1 cellular context compared by ENCODE assay signal in the genomic region with DNA sequence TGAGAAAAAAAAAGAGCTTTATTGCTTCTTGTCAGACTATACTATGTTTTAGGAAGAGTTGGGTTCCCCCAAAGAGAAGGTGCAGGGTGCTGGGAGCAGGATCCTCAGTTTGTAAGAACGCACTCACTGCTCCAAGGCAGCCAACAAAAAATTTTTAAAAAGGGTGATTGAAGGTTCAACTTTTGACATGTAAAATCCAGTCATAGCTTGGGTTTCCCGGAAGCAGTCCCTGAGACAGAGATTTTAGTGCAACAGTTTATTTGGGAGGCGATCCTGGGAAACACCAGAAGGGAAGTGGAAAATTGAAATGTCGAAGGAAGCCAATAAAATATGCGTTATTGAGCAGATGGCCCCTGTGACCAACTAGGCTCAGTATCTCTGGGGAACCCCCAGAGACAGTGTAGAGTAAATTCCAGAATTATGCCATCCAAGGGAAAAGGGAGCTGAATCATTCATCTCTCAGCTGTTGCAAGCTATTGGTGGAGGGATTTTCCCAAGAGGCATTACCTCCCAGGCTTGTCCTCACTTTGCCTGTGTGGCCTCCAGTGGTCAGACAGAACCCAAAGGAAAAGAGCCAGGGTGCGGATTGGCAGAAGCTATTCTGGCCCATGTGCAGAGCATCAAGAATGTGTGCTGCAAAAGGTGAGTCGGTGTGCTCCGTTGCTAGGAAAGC.
TF ChIP-seq lines count a peak whose summit lies in the region.

No MANE protein-coding gene starts in this region.

TF ChIP-seq in HepG2, 621 proteins besides CTCF, POLR2A, EP300 and RAD21 (continued from another document and continues in another):
- TF ChIP-seq HIC2 (CRISPR knock-in tag; IDR thresholded peaks at IDR 0.05; ENCODE audit: low read depth) (0 out of 2 replicates have a peak, but pooled peaks have one; percentile 26), AKAP8 (CRISPR knock-in tag; IDR thresholded peaks at IDR 0.05) (no peak), PBX2 (CRISPR knock-in tag; IDR thresholded peaks at IDR 0.05) (no peak), HDAC2 (CRISPR knock-in tag; IDR thresholded peaks at IDR 0.05) (peak; percentile 68), GTF3A (CRISPR knock-in tag; conservative IDR thresholded peaks at IDR 0.05) (no peak), ZNF124 (CRISPR knock-in tag; IDR thresholded peaks at IDR 0.05) (no peak), HMGXB3 (CRISPR knock-in tag; IDR thresholded peaks at IDR 0.05; ENCODE audit: borderline replicate concordance) (no peak), PHF21A (CRISPR knock-in tag; IDR thresholded peaks at IDR 0.05) (no peak), CBX5 (CRISPR knock-in tag; IDR thresholded peaks at IDR 0.05; ENCODE audit: borderline replicate concordance) (peak; percentile 70; the same call in 1 of the 2 replicates), KLF16 (CRISPR knock-in tag; IDR thresholded peaks at IDR 0.05) (0 out of 4 replicates have a peak, but pooled peaks of 1 of the 2 experiments have one; percentile 24), MAFK (conservative IDR thresholded peaks at IDR 0.05 in 1 of 2, IDR thresholded peaks at IDR 0.05 in 1 of 2; ENCODE audit: low read length in 2 of 2) (peak; percentile 29 to 40; a peak in 3 of 4 replicates), DR1 (CRISPR knock-in tag; IDR thresholded peaks at IDR 0.05) (peak; percentile 88), FUBP1 (CRISPR knock-in tag; IDR thresholded peaks at IDR 0.05; ENCODE audit: borderline replicate concordance) (no peak), SIX4 (CRISPR knock-in tag; IDR thresholded peaks at IDR 0.05) (peak; percentile 7; the same call in 1 of the 2 replicates), MED8 (CRISPR knock-in tag; IDR thresholded peaks at IDR 0.05; ENCODE audit: insufficient replicate concordance) (peak; percentile 37), MEF2D (CRISPR knock-in tag; IDR thresholded peaks at IDR 0.05) (no peak), SKI (IDR thresholded peaks at IDR 0.05; ENCODE audit: partially characterized antibody) (no peak), ELF4 (CRISPR knock-in tag; IDR thresholded peaks at IDR 0.05; ENCODE audit: borderline replicate concordance) (peak; percentile 65; the same call in 1 of the 2 replicates), MNT (IDR thresholded peaks at IDR 0.05) (no peak), RXRA (CRISPR knock-in tag; IDR thresholded peaks at IDR 0.05) (peak; percentile 83; the same call in 1 of the 2 replicates), PITX1 (CRISPR knock-in tag; IDR thresholded peaks at IDR 0.05) (peak; percentile 24; the same call in 1 of the 2 replicates), HMGA1 (CRISPR knock-in tag; conservative IDR thresholded peaks at IDR 0.05) (no peak)
- TF ChIP-seq, protein P1, sequence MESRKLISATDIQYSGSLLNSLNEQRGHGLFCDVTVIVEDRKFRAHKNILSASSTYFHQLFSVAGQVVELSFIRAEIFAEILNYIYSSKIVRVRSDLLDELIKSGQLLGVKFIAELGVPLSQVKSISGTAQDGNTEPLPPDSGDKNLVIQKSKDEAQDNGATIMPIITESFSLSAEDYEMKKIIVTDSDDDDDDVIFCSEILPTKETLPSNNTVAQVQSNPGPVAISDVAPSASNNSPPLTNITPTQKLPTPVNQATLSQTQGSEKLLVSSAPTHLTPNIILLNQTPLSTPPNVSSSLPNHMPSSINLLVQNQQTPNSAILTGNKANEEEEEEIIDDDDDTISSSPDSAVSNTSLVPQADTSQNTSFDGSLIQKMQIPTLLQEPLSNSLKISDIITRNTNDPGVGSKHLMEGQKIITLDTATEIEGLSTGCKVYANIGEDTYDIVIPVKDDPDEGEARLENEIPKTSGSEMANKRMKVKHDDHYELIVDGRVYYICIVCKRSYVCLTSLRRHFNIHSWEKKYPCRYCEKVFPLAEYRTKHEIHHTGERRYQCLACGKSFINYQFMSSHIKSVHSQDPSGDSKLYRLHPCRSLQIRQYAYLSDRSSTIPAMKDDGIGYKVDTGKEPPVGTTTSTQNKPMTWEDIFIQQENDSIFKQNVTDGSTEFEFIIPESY (CRISPR knock-in tag; IDR thresholded peaks at IDR 0.05) = 0 out of 2 replicates have a peak, but pooled peaks have one; percentile 39
- TF ChIP-seq, protein P2, sequence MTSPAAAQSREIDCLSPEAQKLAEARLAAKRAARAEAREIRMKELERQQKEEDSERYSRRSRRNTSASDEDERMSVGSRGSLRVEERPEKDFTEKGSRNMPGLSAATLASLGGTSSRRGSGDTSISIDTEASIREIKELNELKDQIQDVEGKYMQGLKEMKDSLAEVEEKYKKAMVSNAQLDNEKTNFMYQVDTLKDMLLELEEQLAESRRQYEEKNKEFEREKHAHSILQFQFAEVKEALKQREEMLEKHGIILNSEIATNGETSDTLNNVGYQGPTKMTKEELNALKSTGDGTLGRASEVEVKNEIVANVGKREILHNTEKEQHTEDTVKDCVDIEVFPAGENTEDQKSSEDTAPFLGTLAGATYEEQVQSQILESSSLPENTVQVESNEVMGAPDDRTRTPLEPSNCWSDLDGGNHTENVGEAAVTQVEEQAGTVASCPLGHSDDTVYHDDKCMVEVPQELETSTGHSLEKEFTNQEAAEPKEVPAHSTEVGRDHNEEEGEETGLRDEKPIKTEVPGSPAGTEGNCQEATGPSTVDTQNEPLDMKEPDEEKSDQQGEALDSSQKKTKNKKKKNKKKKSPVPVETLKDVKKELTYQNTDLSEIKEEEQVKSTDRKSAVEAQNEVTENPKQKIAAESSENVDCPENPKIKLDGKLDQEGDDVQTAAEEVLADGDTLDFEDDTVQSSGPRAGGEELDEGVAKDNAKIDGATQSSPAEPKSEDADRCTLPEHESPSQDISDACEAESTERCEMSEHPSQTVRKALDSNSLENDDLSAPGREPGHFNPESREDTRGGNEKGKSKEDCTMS (CRISPR knock-in tag; conservative IDR thresholded peaks at IDR 0.05) = no peak
- TF ChIP-seq, protein P3, sequence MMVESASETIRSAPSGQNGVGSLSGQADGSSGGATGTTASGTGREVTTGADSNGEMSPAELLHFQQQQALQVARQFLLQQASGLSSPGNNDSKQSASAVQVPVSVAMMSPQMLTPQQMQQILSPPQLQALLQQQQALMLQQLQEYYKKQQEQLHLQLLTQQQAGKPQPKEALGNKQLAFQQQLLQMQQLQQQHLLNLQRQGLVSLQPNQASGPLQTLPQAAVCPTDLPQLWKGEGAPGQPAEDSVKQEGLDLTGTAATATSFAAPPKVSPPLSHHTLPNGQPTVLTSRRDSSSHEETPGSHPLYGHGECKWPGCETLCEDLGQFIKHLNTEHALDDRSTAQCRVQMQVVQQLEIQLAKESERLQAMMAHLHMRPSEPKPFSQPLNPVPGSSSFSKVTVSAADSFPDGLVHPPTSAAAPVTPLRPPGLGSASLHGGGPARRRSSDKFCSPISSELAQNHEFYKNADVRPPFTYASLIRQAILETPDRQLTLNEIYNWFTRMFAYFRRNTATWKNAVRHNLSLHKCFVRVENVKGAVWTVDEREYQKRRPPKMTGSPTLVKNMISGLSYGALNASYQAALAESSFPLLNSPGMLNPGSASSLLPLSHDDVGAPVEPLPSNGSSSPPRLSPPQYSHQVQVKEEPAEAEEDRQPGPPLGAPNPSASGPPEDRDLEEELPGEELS (CRISPR knock-in tag; IDR thresholded peaks at IDR 0.05) = 0 out of 2 replicates have a peak, but pooled peaks have one; percentile 41
- TF ChIP-seq, protein P4, sequence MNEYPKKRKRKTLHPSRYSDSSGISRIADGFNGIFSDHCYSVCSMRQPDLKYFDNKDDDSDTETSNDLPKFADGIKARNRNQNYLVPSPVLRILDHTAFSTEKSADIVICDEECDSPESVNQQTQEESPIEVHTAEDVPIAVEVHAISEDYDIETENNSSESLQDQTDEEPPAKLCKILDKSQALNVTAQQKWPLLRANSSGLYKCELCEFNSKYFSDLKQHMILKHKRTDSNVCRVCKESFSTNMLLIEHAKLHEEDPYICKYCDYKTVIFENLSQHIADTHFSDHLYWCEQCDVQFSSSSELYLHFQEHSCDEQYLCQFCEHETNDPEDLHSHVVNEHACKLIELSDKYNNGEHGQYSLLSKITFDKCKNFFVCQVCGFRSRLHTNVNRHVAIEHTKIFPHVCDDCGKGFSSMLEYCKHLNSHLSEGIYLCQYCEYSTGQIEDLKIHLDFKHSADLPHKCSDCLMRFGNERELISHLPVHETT (CRISPR knock-in tag; conservative IDR thresholded peaks at IDR 0.05) = no peak
- TF ChIP-seq, protein P5, sequence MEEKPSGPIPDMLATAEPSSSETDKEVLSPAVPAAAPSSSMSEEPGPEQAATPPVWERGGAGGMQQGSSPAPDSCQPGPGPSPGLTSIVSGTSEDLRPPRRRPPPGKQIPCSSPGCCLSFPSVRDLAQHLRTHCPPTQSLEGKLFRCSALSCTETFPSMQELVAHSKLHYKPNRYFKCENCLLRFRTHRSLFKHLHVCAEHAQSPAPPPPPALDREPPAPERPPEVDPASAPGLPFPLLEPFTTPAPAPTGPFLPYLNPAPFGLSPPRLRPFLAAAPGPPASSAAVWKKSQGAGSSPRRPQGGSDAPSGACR (CRISPR knock-in tag; IDR thresholded peaks at IDR 0.05) = no peak
- TF ChIP-seq, protein P6, sequence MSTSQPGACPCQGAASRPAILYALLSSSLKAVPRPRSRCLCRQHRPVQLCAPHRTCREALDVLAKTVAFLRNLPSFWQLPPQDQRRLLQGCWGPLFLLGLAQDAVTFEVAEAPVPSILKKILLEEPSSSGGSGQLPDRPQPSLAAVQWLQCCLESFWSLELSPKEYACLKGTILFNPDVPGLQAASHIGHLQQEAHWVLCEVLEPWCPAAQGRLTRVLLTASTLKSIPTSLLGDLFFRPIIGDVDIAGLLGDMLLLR (CRISPR knock-in tag; IDR thresholded peaks at IDR 0.05) = no peak
